Comparison of ENCODE assay signal across 8 cellular contexts in genomic region chr6:27479319-27480182, GRCh38. TPM values are rescaled to one million over a fixed set of nuclear protein-coding genes. Genes with fewer than 3 reads are reported as not detected.
DNase-seq lines count a peak whose midpoint lies in the region; ATAC-seq and TF ChIP-seq lines count a peak whose summit lies in the region.

No MANE protein-coding gene starts in this region.

- POLR2A ChIA-PET in IMR-90 (lab: Charles Lee; ENCODE audit: unreplicated experiment), result interaction anchor here (0.6 kb wide), 1 partner anchor 330 kb away, joined by 3 read pairs; a partner anchor contains a TSS
- POLR2A ChIA-PET in Panc1 (lab: Charles Lee), result interaction anchor here (0.5 kb wide), 1 partner anchor 202 kb away, joined by 4 read pairs; no protein-coding TSS in a partner anchor
- POLR2A ChIA-PET in naive thymus-derived CD8-positive, alpha-beta T cell (lab: Charles Lee), result interaction anchor here (0.7 to 2.4 kb wide), 34 partner anchors 23 to 1462 kb away, joined by 3 to 25 read pairs (median 5); partner anchors contain the start of genes HMGN4, ZNF165 and ZNF391

- H3K27me3 ChIP-seq in IMR-90 (ENCODE audit: control insufficient read depth, insufficient read depth, low read length) (no peaks in the 10 kb centered on the region), Panc1 (ENCODE audit: control insufficient read depth, insufficient read depth, low read length) (no peaks in the 10 kb centered on the region)

- in situ Hi-C loops in IMR-90 (cut with MboI; ENCODE audit: low sequenced_read_pairs), result loop anchor here (10.0 to 25.0 kb wide), 3 partner anchors 315 to 1142 kb away; a partner anchor contains a TSS
- in situ Hi-C loops in Panc1 (cut with HindIII; ENCODE audit: low pct_unique_long_range_greater_than_20kb, low sequenced_read_pairs), result no loop called here

- peak; percentile 10 for DNase-seq in DMS79 (lab: John Stamatoyannopoulos, UW)
- DNase-seq in IMR-90, result peak; percentile 96
- peak; percentile 87 for DNase-seq in Panc1 (ENCODE audit: low read depth, low spot score)
- peak; percentile 92 to 94 for DNase-seq in activated T-cell treated with anti-CD3 and anti-CD28 coated beads, Interleukin-2, amount 50 U/mL, for 48 hours
- peak; percentile 95 for DNase-seq in fibroblast of gingiva (ENCODE audit: low read depth)
- peak; percentile 75 to 97 (median 92) for DNase-seq in naive thymus-derived CD8-positive, alpha-beta T cell
- peak; percentile 69 for DNase-seq in stimulated activated naive CD4-positive, alpha-beta T cell treated with Interleukin-2 at 50 U/mL for 16 hours (lab: John Stamatoyannopoulos, UW)

- peak overlapping the region; percentile 64 for H3K4ac ChIP-seq in IMR-90 (ENCODE audit: low read depth, low read length)

- H3K14ac ChIP-seq in IMR-90 (replicated peaks; ENCODE audit: low read depth, low read length), result peak overlapping the region; percentile 57

- TF ChIP-seq CTCF in IMR-90 (conservative IDR thresholded peaks at IDR 0.05; ENCODE audit: low read depth, low read length) (no peak), Panc1 (IDR thresholded peaks at IDR 0.05) (no peak)

- H3K23ac ChIP-seq in IMR-90 (ENCODE audit: low read depth, low read length), result peak overlapping the region; percentile 77

- BruUV-seq in IMR-90 (replicated peaks; lab: Mats Ljungman, UMichigan) (no TSS peak), Panc1 (replicated peaks; lab: Mats Ljungman, UMichigan) (no TSS peak)

- H3K27ac ChIP-seq in IMR-90 (ENCODE audit: insufficient read depth, low read length), result peak overlapping the region; percentile 85
- peak overlapping the region; percentile 93 for H3K27ac ChIP-seq in Panc1 (ENCODE audit: low read length)

- H3K9me3 ChIP-seq in IMR-90 (ENCODE audit: control insufficient read depth, insufficient read depth, low read length) (no peaks in the 10 kb centered on the region), Panc1 (ENCODE audit: control insufficient read depth, insufficient read depth, low read depth, low read length) (no peaks in the 10 kb centered on the region)

- H2BK120ac ChIP-seq in IMR-90 (ENCODE audit: low read depth, low read length), result peak overlapping the region; percentile 73

- peak overlapping the region; percentile 24; the same call in 1 of the 2 replicates for H2BK20ac ChIP-seq in IMR-90 (ENCODE audit: low read depth, low read length)

- peaks cover 0 to 15% (median 3%) of the 10 kb centered on the region in 4 donors for H3K4me1 Mint-ChIP-seq in naive thymus-derived CD8-positive, alpha-beta T cell

- peak overlapping the region; percentile 89 for H2AFZ ChIP-seq in IMR-90 (replicated peaks; ENCODE audit: low read length, poor library complexity)

- ATAC-seq in GM21619 (IDR thresholded peaks at IDR 0.05; ENCODE audit: unreplicated experiment) (peak; percentile 55), IMR-90 (ENCODE audit: low read depth) (peak; percentile 78), Panc1 (peak; percentile 77)
- peak; percentile 71 to 74 for ATAC-seq in naive thymus-derived CD8-positive, alpha-beta T cell

- no peak for TF ChIP-seq RAD21 in IMR-90 (IDR thresholded peaks at IDR 0.05; ENCODE audit: low read length)

- no peaks in the 10 kb centered on the region for H3K36me3 ChIP-seq in IMR-90 (ENCODE audit: control insufficient read depth, insufficient read depth, low read length)
- H3K36me3 ChIP-seq in Panc1 (ENCODE audit: control insufficient read depth, insufficient read depth, low read length), result no peaks in the 10 kb centered on the region

- H2AK9ac ChIP-seq in IMR-90 (replicated peaks; ENCODE audit: low read depth, low read length, poor library complexity), result peak overlapping the region; percentile 73

- H4K8ac ChIP-seq in IMR-90 (ENCODE audit: low read depth in 2 of 2, low read length in 2 of 2), result peak overlapping the region in 1 of 2 experiments; percentile 70; a peak in 2 of 4 replicates

- no peaks in the 10 kb centered on the region for H3K36me3 Mint-ChIP-seq in naive thymus-derived CD8-positive, alpha-beta T cell

- no peak overlapping the region for H3K27ac Mint-ChIP-seq in naive thymus-derived CD8-positive, alpha-beta T cell

- no peak overlapping the region for H3K4me3 Mint-ChIP-seq in naive thymus-derived CD8-positive, alpha-beta T cell

- CTCF ChIA-PET in IMR-90 (lab: Yijun Ruan, JAX) (interaction anchor here (0.6 to 0.9 kb wide), 2 partner anchors 16 to 20 kb away, joined by 3 to 5 read pairs; no protein-coding TSS in a partner anchor), Panc1 (lab: Charles Lee) (no interaction called here)

- H3K9ac ChIP-seq in IMR-90 (ENCODE audit: low read depth, low read length), result peak overlapping the region; percentile 83

- H3K9me1 ChIP-seq in IMR-90 (ENCODE audit: insufficient read depth, low read length), result no peaks in the 10 kb centered on the region

- intact Hi-C loops in IMR-90 (cut with micrococcal nuclease) (loop anchor here (1.0 to 10.0 kb wide), 10 partner anchors 23 to 1465 kb away; partner anchors contain the start of gene ZNF391), Panc1 (cut with micrococcal nuclease; ENCODE audit: unreplicated experiment) (loop anchor here (2.0 to 10.0 kb wide), 4 partner anchors 23 to 305 kb away; partner anchors contain the start of gene POM121L2)

- WGBS in IMR-90 (ENCODE audit: extremely low coverage in 2 of 2, insufficient read length in 1 of 2), 2 experiments, result 0% methylated on average over 1 of the region's 33 CpGs; no CpG with 5 or more reads in 1 of the 2 experiments

- H3K4me3 ChIP-seq in IMR-90 (ENCODE audit: insufficient read depth, low read depth, low read length) (peak overlapping the region; percentile 54), Panc1 (ENCODE audit: low read depth in 2 of 2, low read length in 2 of 2) (peak overlapping the region; percentile 98 to 100)

- peak overlapping the region; percentile 74 for H4K5ac ChIP-seq in IMR-90 (ENCODE audit: low read depth, low read length)

- peak overlapping the region; percentile 21; the same call in 1 of the 3 replicates for H2BK15ac ChIP-seq in IMR-90 (ENCODE audit: low read depth, low read length)

- no peaks in the 10 kb centered on the region for H3K79me1 ChIP-seq in IMR-90 (ENCODE audit: low read depth in 1 of 2, low read length in 2 of 2)

- H3K27me3 Mint-ChIP-seq in naive thymus-derived CD8-positive, alpha-beta T cell, result no peaks in the 10 kb centered on the region

- H3K4me2 ChIP-seq in IMR-90 (ENCODE audit: low read depth, low read length), result peak overlapping the region; percentile 72

- H2AK5ac ChIP-seq in IMR-90 (ENCODE audit: low read depth, low read length), result no peak overlapping the region

- peak overlapping the region; percentile 79 for H3K18ac ChIP-seq in IMR-90 (ENCODE audit: low read depth, low read length)

- peak overlapping the region; percentile 82 for H2BK5ac ChIP-seq in IMR-90 (ENCODE audit: low read depth, low read length, poor library complexity, severe bottlenecking)

- 0 out of 2 replicates have a peak, but pooled peaks have one; percentile 49 for TF ChIP-seq POLR2A in IMR-90 (IDR thresholded peaks at IDR 0.05; ENCODE audit: low read depth, low read length)

- peak overlapping the region; percentile 73 for H3K56ac ChIP-seq in IMR-90 (ENCODE audit: extremely low read depth, insufficient read depth, low read length)

- dilution Hi-C loops in IMR-90 (cut with HindIII; ENCODE audit: low sequenced_read_pairs, unreplicated experiment), result no loop called here

- H3K4me1 ChIP-seq in IMR-90 (ENCODE audit: control insufficient read depth, insufficient read depth, low read length) (no peaks in the 10 kb centered on the region), Panc1 (ENCODE audit: control insufficient read depth, insufficient read depth, low read length) (peaks cover 9% of the 10 kb centered on the region)

- H4K20me1 ChIP-seq in IMR-90 (ENCODE audit: insufficient read depth, low read length), result no peaks in the 10 kb centered on the region

- peak overlapping the region; percentile 23 for H4K91ac ChIP-seq in IMR-90 (ENCODE audit: insufficient read depth, low read depth, low read length)

- H3K9me3 Mint-ChIP-seq in naive thymus-derived CD8-positive, alpha-beta T cell, result no peaks in the 10 kb centered on the region

TF ChIP-seq in IMR-90, 13 proteins besides CTCF, POLR2A, EP300 and RAD21 (continues in another document):
- TF ChIP-seq MXI1 (IDR thresholded peaks at IDR 0.05; ENCODE audit: borderline replicate concordance, low read depth, low read length), result no peak
- peak; percentile 27; the same call in 1 of the 2 replicates for TF ChIP-seq CEBPB (IDR thresholded peaks at IDR 0.05; ENCODE audit: low read depth, low read length)
- TF ChIP-seq ELK1 (IDR thresholded peaks at IDR 0.05; ENCODE audit: borderline replicate concordance, low read depth, low read length), result no peak
- TF ChIP-seq MAFK (IDR thresholded peaks at IDR 0.05; ENCODE audit: low read depth, low read length), result no peak
- no peak for TF ChIP-seq MAZ (IDR thresholded peaks at IDR 0.05; ENCODE audit: borderline replicate concordance, low read depth, low read length)
- peak; percentile 66 for TF ChIP-seq BHLHE40 (IDR thresholded peaks at IDR 0.05; ENCODE audit: low read depth, low read length)
- TF ChIP-seq RFX5 (IDR thresholded peaks at IDR 0.05; ENCODE audit: low read depth, low read length), result no peak
- TF ChIP-seq RCOR1 (IDR thresholded peaks at IDR 0.05; ENCODE audit: insufficient replicate concordance, low read length), result no peak
- TF ChIP-seq NFE2L2 (IDR thresholded peaks at IDR 0.05; ENCODE audit: low read depth, low read length), result no peak
- TF ChIP-seq CHD1 (IDR thresholded peaks at IDR 0.05; ENCODE audit: low read depth, low read length), result peak; percentile 89; the same call in 1 of the 2 replicates

RNA-seq across cellular contexts. Expression of gene ZNF184, which starts 6.6 kb away (rescaled TPM):
- total RNA-seq in IMR-90 (2012; rRNA removed) (8.1 and 10.6 TPM in 2 replicates), Panc1 (2021; ENCODE audit: unreplicated experiment) (7.8 TPM)
- polyA plus RNA-seq in IMR-90 (2012; rRNA removed), result 2.0 and 2.8 TPM in 2 replicates
- polyA plus RNA-seq in IMR-90 (2012; cell fraction: cytosol; rRNA removed), result 0.26 and 0.49 TPM in 2 replicates
- polyA plus RNA-seq in IMR-90 (2012; cell fraction: nucleus; rRNA removed; ENCODE audit: low replicate concordance), result 0.17 and 3.2 TPM in 2 replicates
- polyA plus RNA-seq in Panc1 (2012; ENCODE audit: insufficient read length), result 3.0 TPM
- 10 to 100 TPM; 10.4 to 10.8 TPM for total RNA-seq in naive thymus-derived CD8-positive, alpha-beta T cell
- 1 to 10 TPM; 3.8 to 7.8 (median 7.8) TPM for polyA plus RNA-seq in naive thymus-derived CD8-positive, alpha-beta T cell

Comparison
In these comparisons a context has a peak if more than half of its experiments do, and no peak if none do; other contexts are left out.
1. Peak in every context shown above with its lines: DNase-seq, ATAC-seq, H3K4me3 ChIP-seq and H3K27ac ChIP-seq.
2. DNase-seq: peak in every context shown above with its lines; median percentile 96 in IMR-90; 95 in fibroblast of gingiva; 93 in activated T-cell treated with anti-CD3 and anti-CD28 coated beads, Interleukin-2, amount 50 U/mL, for 48 hours; 92 in naive thymus-derived CD8-positive, alpha-beta T cell; 87 in Panc1; 69 in stimulated activated naive CD4-positive, alpha-beta T cell treated with Interleukin-2 at 50 U/mL for 16 hours; 10 in DMS79.